In the genomic region with DNA sequence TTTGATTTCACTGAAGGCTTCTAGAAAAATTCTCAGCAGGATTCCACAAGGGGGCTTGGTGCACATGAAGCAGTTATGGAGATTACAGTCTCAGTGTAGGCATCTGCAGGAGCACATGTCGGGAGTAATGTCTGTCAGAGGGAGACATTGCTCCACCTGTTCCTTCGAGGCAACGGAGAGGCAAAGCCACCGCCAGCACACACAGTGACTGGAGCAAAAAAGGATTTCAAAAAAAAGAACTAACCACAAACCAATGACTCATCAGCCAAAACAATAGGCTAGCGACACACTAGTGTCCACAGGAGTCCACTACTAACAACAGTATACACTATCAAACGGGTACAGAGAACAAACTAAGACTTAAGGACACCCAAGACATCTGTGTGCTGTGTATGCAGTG, we compare ENCODE assay signal across 9 cellular contexts.
DNase-seq lines count a peak whose midpoint lies in the region; TF ChIP-seq lines count a peak whose summit lies in the region.
"Had no signal": no experiment of that assay in that cellular context is flagged by ENCODE, and none has a peak within 500 bp of the region (broad histone marks: within the 10 kb centered on the region; RNA-seq: fewer than 3 reads in every experiment).

No MANE protein-coding gene starts in this region.

- H3K4me3 ChIP-seq in prostate gland: no peak overlapping the region
- H3K4me3 ChIP-seq: smooth muscle cell had no signal

- H3K9me3 ChIP-seq in prostate gland: no peaks in the 10 kb centered on the region

- intact Hi-C loops in dendritic cell treated with granulocyte-macrophage colony-stimulating factor and Interleukin-4, amounts not matched to agents 40 ng/mL and 50 ng/mL, for 4 days (cut with micrococcal nuclease): no loop called here
- intact Hi-C loops in prostate gland (cut with DNase I): no loop called here

- no peak overlapping the region for H3K4me3 Mint-ChIP-seq in dendritic cell treated with granulocyte-macrophage colony-stimulating factor and Interleukin-4, amounts not matched to agents 40 ng/mL and 50 ng/mL, for 4 days

- no peak overlapping the region for H3K27ac ChIP-seq in prostate gland

- peak in 2 of 4 experiments; percentile 4 to 21 for TF ChIP-seq CTCF in prostate gland (IDR thresholded peaks at IDR 0.05)

- peaks cover 90% of the 10 kb centered on the region for H3K36me3 Mint-ChIP-seq in dendritic cell treated with granulocyte-macrophage colony-stimulating factor and Interleukin-4, amounts not matched to agents 40 ng/mL and 50 ng/mL, for 4 days (ENCODE audit: low read depth)

- no peaks in the 10 kb centered on the region for H3K27me3 Mint-ChIP-seq in dendritic cell treated with granulocyte-macrophage colony-stimulating factor and Interleukin-4, amounts not matched to agents 40 ng/mL and 50 ng/mL, for 4 days

- 24% methylated on average over 6 of the region's 6 CpGs for WGBS in prostate gland

- H3K27me3 ChIP-seq in prostate gland (replicated peaks; ENCODE audit: insufficient read depth): no peaks in the 10 kb centered on the region

- no peaks in the 10 kb centered on the region for H3K9me3 Mint-ChIP-seq in dendritic cell treated with granulocyte-macrophage colony-stimulating factor and Interleukin-4, amounts not matched to agents 40 ng/mL and 50 ng/mL, for 4 days

- H3K4me1 ChIP-seq in prostate gland (replicated peaks): no peaks in the 10 kb centered on the region

- no peak for TF ChIP-seq POLR2A in prostate gland (IDR thresholded peaks at IDR 0.05)

- H3K36me3 ChIP-seq in prostate gland: no peaks in the 10 kb centered on the region

- DNase-seq in NCI-H146 (lab: John Stamatoyannopoulos, UW): peak; percentile 26
- DNase-seq in NCI-H146 treated with DMSO at 0.1 percent for 48 hours (lab: John Stamatoyannopoulos, UW; ENCODE audit: unreplicated experiment): no peak
- peak; percentile 49 for DNase-seq in OCI-M2 (lab: John Stamatoyannopoulos, UW; ENCODE audit: unreplicated experiment)
- peak; percentile 9 for DNase-seq in prostate gland (ENCODE audit: low spot score)
- DNase-seq in activated CD4-positive, alpha-beta T cell treated with anti-CD3 and anti-CD28 coated beads, Interleukin-2, amount 50 U/mL, for 4 hours: no peak
- no peak for DNase-seq in NCI-H2029 (lab: John Stamatoyannopoulos, UW)
- no peak for DNase-seq in activated CD8-positive, alpha-beta memory T cell treated with anti-CD3 and anti-CD28 coated beads, Interleukin-2, amount 50 U/mL, for 4 hours

- H3K4me1 Mint-ChIP-seq in dendritic cell treated with granulocyte-macrophage colony-stimulating factor and Interleukin-4, amounts not matched to agents 40 ng/mL and 50 ng/mL, for 4 days (ENCODE audit: low read depth): peaks cover 28% of the 10 kb centered on the region

- peak overlapping the region; percentile 20 for H3K27ac Mint-ChIP-seq in dendritic cell treated with granulocyte-macrophage colony-stimulating factor and Interleukin-4, amounts not matched to agents 40 ng/mL and 50 ng/mL, for 4 days

Comparison
In these comparisons a context has a peak if more than half of its experiments do, and no peak if none do; other contexts are left out.
1. DNase-seq: peak in NCI-H146 (single experiment), OCI-M2 (single experiment) and prostate gland (single experiment); none in NCI-H146 treated with DMSO at 0.1 percent for 48 hours (single experiment), activated CD4-positive, alpha-beta T cell treated with anti-CD3 and anti-CD28 coated beads, Interleukin-2, amount 50 U/mL, for 4 hours (0 of 2), NCI-H2029 (single experiment) and activated CD8-positive, alpha-beta memory T cell treated with anti-CD3 and anti-CD28 coated beads, Interleukin-2, amount 50 U/mL, for 4 hours (single experiment).